Comparison of ENCODE assay signal across 14 cellular contexts in genomic region chr21:41823906-41824305, GRCh38. TPM values are rescaled to one million over a fixed set of nuclear protein-coding genes. Genes with fewer than 3 reads are reported as not detected.
DNase-seq lines count a peak whose midpoint lies in the region; ATAC-seq and TF ChIP-seq lines count a peak whose summit lies in the region.
"Had no signal": no experiment of that assay in that cellular context is flagged by ENCODE, and none has a peak within 500 bp of the region (broad histone marks: within the 10 kb centered on the region; RNA-seq: fewer than 3 reads in every experiment).

No MANE protein-coding gene starts in this region.

- peaks cover 6 to 33% (median 7%) of the 10 kb centered on the region in 3 donors for H3K36me3 Mint-ChIP-seq in immature natural killer cell

- peaks cover 9 to 55% (median 35%) of the 10 kb centered on the region in 10 experiments; a peak in 18 of 20 replicates for H3K4me1 ChIP-seq in BLaER1 treated with 17β-estradiol and CSF1 and Interleukin-3, amounts not matched to agents 10 nM and 100 nM
- H3K4me1 ChIP-seq in osteoblast (ENCODE audit: insufficient read depth, low read length) (no peaks in the 10 kb centered on the region), upper lobe of right lung (no peaks in the 10 kb centered on the region), stomach (no peaks in the 10 kb centered on the region)
- H3K4me1 ChIP-seq: HAP-1 had no signal

- intact Hi-C loops in upper lobe of right lung (cut with DNase I) (no loop called here), stomach (cut with DNase I; ENCODE audit: low total_unique reads) (no loop called here)

- 92 to 98% (median 94%) methylated on average over 12 of the region's 12 CpGs for WGBS in stomach, 5 donors

- H3K4me3 ChIP-seq in BLaER1 treated with 17β-estradiol and CSF1 and Interleukin-3, amounts not matched to agents 10 nM and 100 nM = no peak overlapping the region
- no peak overlapping the region for H3K4me3 ChIP-seq in osteoblast (ENCODE audit: insufficient read depth, low read length)
- H3K4me3 ChIP-seq in upper lobe of right lung = no peak overlapping the region
- no peak overlapping the region for H3K4me3 ChIP-seq in stomach
- H3K4me3 ChIP-seq: HAP-1 had no signal

- H3K9ac ChIP-seq in BLaER1 treated with 17β-estradiol and CSF1 and Interleukin-3, amounts not matched to agents 10 nM and 100 nM = no peak overlapping the region; a peak in 2 of 22 replicates

- peaks cover 0 to 23% (median 0%) of the 10 kb centered on the region in 11 experiments; a peak in 4 of 22 replicates for H4K20me1 ChIP-seq in BLaER1 treated with 17β-estradiol and CSF1 and Interleukin-3, amounts not matched to agents 10 nM and 100 nM
- H4K20me1 ChIP-seq in osteoblast (ENCODE audit: insufficient read depth, low read length) = no peaks in the 10 kb centered on the region

- no peak for ATAC-seq in upper lobe of right lung
- ATAC-seq: HepG2 had no signal

- no peak for TF ChIP-seq EP300 in stomach (IDR thresholded peaks at IDR 0.05)

- no peaks in the 10 kb centered on the region for H3K9me3 Mint-ChIP-seq in immature natural killer cell

- no peaks in the 10 kb centered on the region for H3K27me3 ChIP-seq in BLaER1 treated with 17β-estradiol and CSF1 and Interleukin-3, amounts not matched to agents 10 nM and 100 nM
- H3K27me3 ChIP-seq in osteoblast (ENCODE audit: insufficient read depth, low read length) (no peaks in the 10 kb centered on the region), upper lobe of right lung (no peaks in the 10 kb centered on the region), stomach (no peaks in the 10 kb centered on the region)

- H3K27ac ChIP-seq in BLaER1 treated with 17β-estradiol and CSF1 and Interleukin-3, amounts not matched to agents 10 nM and 100 nM = peak overlapping the region in 4 of 11 experiments; percentile 14 to 31 (median 25); a peak in 2 of 22 replicates
- H3K27ac ChIP-seq in KOPT-K1 (ENCODE audit: low read depth, low read length, poor library complexity, severe bottlenecking) (peak overlapping the region; percentile 56), osteoblast (ENCODE audit: low read depth, low read length) (no peak overlapping the region), upper lobe of right lung (no peak overlapping the region), stomach (no peak overlapping the region)
- H3K27ac ChIP-seq: C4-2B had no signal

- H2AFZ ChIP-seq in osteoblast (ENCODE audit: low read length) = no peak overlapping the region

- H3K27ac Mint-ChIP-seq in immature natural killer cell = no peak overlapping the region

- H3K4me1 Mint-ChIP-seq in immature natural killer cell = no peaks in the 10 kb centered on the region
- H3K4me1 Mint-ChIP-seq: CD4-positive, alpha-beta memory T cell had no signal

- TF ChIP-seq CTCF in osteoblast (IDR thresholded peaks at IDR 0.05; ENCODE audit: extremely low read depth, low read depth, low read length) (no peak), upper lobe of right lung (IDR thresholded peaks at IDR 0.05) (no peak), stomach (IDR thresholded peaks at IDR 0.05) (no peak)

- peaks cover 0 to 3% (median 0%) of the 10 kb centered on the region in 3 donors for H3K27me3 Mint-ChIP-seq in immature natural killer cell (ENCODE audit: low read depth in 3 of 3)
- H3K27me3 Mint-ChIP-seq: CD4-positive, alpha-beta memory T cell had no signal

- no peaks in the 10 kb centered on the region for H3K79me2 ChIP-seq in osteoblast (ENCODE audit: insufficient read depth, low read length)

- no peak overlapping the region for H3K4me3 Mint-ChIP-seq in immature natural killer cell
- H3K4me3 Mint-ChIP-seq: CD4-positive, alpha-beta memory T cell had no signal

- H3K4me2 ChIP-seq in BLaER1 treated with 17β-estradiol and CSF1 and Interleukin-3, amounts not matched to agents 10 nM and 100 nM = peak overlapping the region; percentile 15 to 72 (median 67); a peak in 19 of 22 replicates
- no peak overlapping the region for H3K4me2 ChIP-seq in osteoblast (ENCODE audit: insufficient read depth, low read length)

- H3K9me3 ChIP-seq in BLaER1 treated with 17β-estradiol and CSF1 and Interleukin-3, amounts not matched to agents 10 nM and 100 nM (replicated peaks in 1 of 11) = no peaks in the 10 kb centered on the region
- H3K9me3 ChIP-seq in KOPT-K1 (ENCODE audit: insufficient read depth, low read length, poor library complexity, severe bottlenecking) = no peaks in the 10 kb centered on the region
- H3K9me3 ChIP-seq in osteoblast (ENCODE audit: low read depth, low read length) = no peaks in the 10 kb centered on the region
- no peaks in the 10 kb centered on the region for H3K9me3 ChIP-seq in upper lobe of right lung
- H3K9me3 ChIP-seq in stomach = no peaks in the 10 kb centered on the region
- H3K9me3 ChIP-seq: HAP-1 had no signal

- peak; percentile 70 for DNase-seq in osteoblast (ENCODE audit: insufficient read length, low spot score, missing footprints)
- peak; percentile 46 for DNase-seq in upper lobe of right lung
- DNase-seq in stomach = no peak
- DNase-seq in kidney glomerular epithelial cell (lab: John Stamatoyannopoulos, UW) = no peak
- DNase-seq in immature natural killer cell = no peak
- DNase-seq: ACHN; CD4-positive, alpha-beta memory T cell; EL; GOT3 had no signal

- TF ChIP-seq POLR2A in stomach (IDR thresholded peaks at IDR 0.05) = no peak

- peaks cover 8 to 63% (median 30%) of the 10 kb centered on the region in 11 experiments; a peak in 16 of 22 replicates for H3K36me3 ChIP-seq in BLaER1 treated with 17β-estradiol and CSF1 and Interleukin-3, amounts not matched to agents 10 nM and 100 nM
- peaks cover 40% of the 10 kb centered on the region; the same call in 1 of the 2 replicates for H3K36me3 ChIP-seq in KOPT-K1 (ENCODE audit: insufficient read depth, low read length)
- peaks cover 9% of the 10 kb centered on the region for H3K36me3 ChIP-seq in osteoblast (ENCODE audit: insufficient read depth, low read length)
- peaks cover 10% of the 10 kb centered on the region for H3K36me3 ChIP-seq in upper lobe of right lung
- H3K36me3 ChIP-seq in stomach = peaks cover 15 to 91% (median 83%) of the 10 kb centered on the region in 4 donors
- H3K36me3 ChIP-seq: HAP-1 had no signal

RNA-seq across cellular contexts. Expression of gene PRDM15, which starts 55.2 kb away (rescaled TPM):
- total RNA-seq in osteoblast (7.2 and 8.8 TPM in 2 replicates), upper lobe of right lung (7.4 TPM), stomach (10 to 100 TPM in 2 of 5 donors, 1 to 10 TPM in 3; 2.6 to 44.6 (median 10.0) TPM)
- polyA plus RNA-seq in stomach (1 to 10 TPM in 2 of 3 donors, under 1 TPM in 1; 0.92 to 2.6 (median 1.4) TPM), immature natural killer cell (1 to 10 TPM in 2 of 3 donors, not detected in 1; 1.3 to 3.5 TPM)

RNA-seq across cellular contexts. Expression of gene RIPK4, which starts 57.1 kb away (rescaled TPM):
- total RNA-seq in osteoblast (0.29 and 2.2 TPM in 2 replicates), upper lobe of right lung (10.9 TPM), stomach (10 to 100 TPM in 4 of 5 donors, 1 to 10 TPM in 1; 9.0 to 36.2 (median 13.2) TPM)
- polyA plus RNA-seq in stomach (10 to 100 TPM in 2 of 3 donors, 1 to 10 TPM in 1; 8.7 to 37.6 (median 29.2) TPM), immature natural killer cell (not detected)

Comparison
In these comparisons a context has a peak if more than half of its experiments do, and no peak if none do; other contexts are left out.
1. DNase-seq: peak in osteoblast (single experiment) and upper lobe of right lung (single experiment); none in stomach (single experiment), kidney glomerular epithelial cell (single experiment) and immature natural killer cell (0 of 3).